In the genomic region with DNA sequence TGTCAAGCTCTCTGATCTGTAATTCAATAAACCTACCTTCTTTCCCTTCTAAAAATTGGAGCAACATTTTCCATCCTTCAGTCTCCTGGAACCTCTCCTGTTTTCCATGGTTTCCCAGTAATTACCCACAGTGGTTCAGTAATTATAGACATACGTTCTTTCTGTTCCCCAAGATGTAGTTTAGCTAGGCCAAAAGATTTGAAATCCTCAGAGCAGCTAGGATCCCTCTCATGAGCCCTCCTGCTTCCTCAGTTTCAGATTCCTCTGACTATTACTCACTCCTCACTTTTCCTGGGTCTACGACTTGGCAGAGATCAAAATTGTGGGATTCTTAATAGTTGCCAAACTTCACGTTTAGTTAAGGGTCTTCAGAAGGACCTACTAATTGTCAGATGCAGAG, we compare ENCODE assay signal across 13 cellular contexts.
A peak's percentile ranks its signal among the peaks of the same experiment; 100 is the strongest.
DNase-seq lines count a peak whose midpoint lies in the region; ATAC-seq and TF ChIP-seq lines count a peak whose summit lies in the region.
"Had no signal": no experiment of that assay in that cellular context is flagged by ENCODE, and none has a peak within 500 bp of the region (broad histone marks: within the 10 kb centered on the region; RNA-seq: fewer than 3 reads in every experiment).

No MANE protein-coding gene starts in this region.

- DNase-seq in EL = peak; percentile 48
- peak; percentile 4 for DNase-seq in glomerular visceral epithelial cell (ENCODE audit: extremely low spot score)
- peak; percentile 31 for DNase-seq in skeletal muscle cell (ENCODE audit: low read depth)
- no peak for DNase-seq in T-helper 1 cell
- DNase-seq: AML-193, DMS79 treated with DMSO at 0.1 percent for 48 hours, immature natural killer cell, naive B cell, NCI-H1694 treated with DMSO at 0.1 percent for 48 hours had no signal

- no peak overlapping the region for H3K4me3 ChIP-seq in skeletal muscle cell (ENCODE audit: low read depth, low read length)

- ATAC-seq in SK-N-SH treated with all-trans-retinoic acid at 6 μM for 48 hours = peak; percentile 61
- ATAC-seq in HG03520 (IDR thresholded peaks at IDR 0.05; ENCODE audit: unreplicated experiment) = no peak
- ATAC-seq in GM19395 (IDR thresholded peaks at IDR 0.05; ENCODE audit: unreplicated experiment) = no peak
- no peak for ATAC-seq in HG02759 (IDR thresholded peaks at IDR 0.05; ENCODE audit: unreplicated experiment)

TF ChIP-seq in SK-N-SH treated with all-trans-retinoic acid at 6 μM for 48 hours, 23 proteins besides CTCF, POLR2A, EP300 and RAD21:
- TF ChIP-seq TCF4 (CRISPR knock-in tag; IDR thresholded peaks at IDR 0.05; ENCODE audit: borderline replicate concordance) (no peak), SNAI2 (CRISPR knock-in tag; IDR thresholded peaks at IDR 0.05) (no peak), ZFP30 (CRISPR knock-in tag; IDR thresholded peaks at IDR 0.05) (no peak), ZNF70 (CRISPR knock-in tag; IDR thresholded peaks at IDR 0.05) (no peak), ZFP3 (CRISPR knock-in tag; IDR thresholded peaks at IDR 0.05) (no peak), BACH2 (CRISPR knock-in tag; IDR thresholded peaks at IDR 0.05; ENCODE audit: borderline replicate concordance) (no peak), GLIS3 (CRISPR knock-in tag; IDR thresholded peaks at IDR 0.05) (no peak), CSDC2 (CRISPR knock-in tag; IDR thresholded peaks at IDR 0.05) (no peak), PPARA (CRISPR knock-in tag; IDR thresholded peaks at IDR 0.05; ENCODE audit: borderline replicate concordance) (no peak), ISL1 (CRISPR knock-in tag; IDR thresholded peaks at IDR 0.05) (no peak), ARNTL (CRISPR knock-in tag; IDR thresholded peaks at IDR 0.05; ENCODE audit: borderline replicate concordance, low read depth) (no peak), CSRNP3 (CRISPR knock-in tag; IDR thresholded peaks at IDR 0.05) (no peak)
- TF ChIP-seq, protein P1, sequence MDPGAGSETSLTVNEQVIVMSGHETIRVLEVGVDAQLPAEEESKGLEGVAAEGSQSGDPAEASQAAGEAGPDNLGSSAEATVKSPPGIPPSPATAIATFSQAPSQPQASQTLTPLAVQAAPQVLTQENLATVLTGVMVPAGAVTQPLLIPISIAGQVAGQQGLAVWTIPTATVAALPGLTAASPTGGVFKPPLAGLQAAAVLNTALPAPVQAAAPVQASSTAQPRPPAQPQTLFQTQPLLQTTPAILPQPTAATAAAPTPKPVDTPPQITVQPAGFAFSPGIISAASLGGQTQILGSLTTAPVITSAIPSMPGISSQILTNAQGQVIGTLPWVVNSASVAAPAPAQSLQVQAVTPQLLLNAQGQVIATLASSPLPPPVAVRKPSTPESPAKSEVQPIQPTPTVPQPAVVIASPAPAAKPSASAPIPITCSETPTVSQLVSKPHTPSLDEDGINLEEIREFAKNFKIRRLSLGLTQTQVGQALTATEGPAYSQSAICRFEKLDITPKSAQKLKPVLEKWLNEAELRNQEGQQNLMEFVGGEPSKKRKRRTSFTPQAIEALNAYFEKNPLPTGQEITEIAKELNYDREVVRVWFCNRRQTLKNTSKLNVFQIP (CRISPR knock-in tag; IDR thresholded peaks at IDR 0.05; ENCODE audit: borderline replicate concordance, low read depth) = no peak
- TF ChIP-seq, protein P2, sequence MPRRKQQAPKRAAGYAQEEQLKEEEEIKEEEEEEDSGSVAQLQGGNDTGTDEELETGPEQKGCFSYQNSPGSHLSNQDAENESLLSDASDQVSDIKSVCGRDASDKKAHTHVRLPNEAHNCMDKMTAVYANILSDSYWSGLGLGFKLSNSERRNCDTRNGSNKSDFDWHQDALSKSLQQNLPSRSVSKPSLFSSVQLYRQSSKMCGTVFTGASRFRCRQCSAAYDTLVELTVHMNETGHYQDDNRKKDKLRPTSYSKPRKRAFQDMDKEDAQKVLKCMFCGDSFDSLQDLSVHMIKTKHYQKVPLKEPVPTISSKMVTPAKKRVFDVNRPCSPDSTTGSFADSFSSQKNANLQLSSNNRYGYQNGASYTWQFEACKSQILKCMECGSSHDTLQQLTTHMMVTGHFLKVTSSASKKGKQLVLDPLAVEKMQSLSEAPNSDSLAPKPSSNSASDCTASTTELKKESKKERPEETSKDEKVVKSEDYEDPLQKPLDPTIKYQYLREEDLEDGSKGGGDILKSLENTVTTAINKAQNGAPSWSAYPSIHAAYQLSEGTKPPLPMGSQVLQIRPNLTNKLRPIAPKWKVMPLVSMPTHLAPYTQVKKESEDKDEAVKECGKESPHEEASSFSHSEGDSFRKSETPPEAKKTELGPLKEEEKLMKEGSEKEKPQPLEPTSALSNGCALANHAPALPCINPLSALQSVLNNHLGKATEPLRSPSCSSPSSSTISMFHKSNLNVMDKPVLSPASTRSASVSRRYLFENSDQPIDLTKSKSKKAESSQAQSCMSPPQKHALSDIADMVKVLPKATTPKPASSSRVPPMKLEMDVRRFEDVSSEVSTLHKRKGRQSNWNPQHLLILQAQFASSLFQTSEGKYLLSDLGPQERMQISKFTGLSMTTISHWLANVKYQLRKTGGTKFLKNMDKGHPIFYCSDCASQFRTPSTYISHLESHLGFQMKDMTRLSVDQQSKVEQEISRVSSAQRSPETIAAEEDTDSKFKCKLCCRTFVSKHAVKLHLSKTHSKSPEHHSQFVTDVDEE (CRISPR knock-in tag; IDR thresholded peaks at IDR 0.05) = no peak

Comparison
In these comparisons a context has a peak if more than half of its experiments do, and no peak if none do; other contexts are left out.
1. DNase-seq: peak in EL (single experiment), glomerular visceral epithelial cell (single experiment) and skeletal muscle cell (single experiment); none in T-helper 1 cell (0 of 5).